25 cellular contexts compared by ENCODE assay signal in genomic region chrX:145484740-145485139, GRCh38.
A peak's percentile ranks its signal among the peaks of the same experiment; 100 is the strongest.
DNase-seq lines count a peak whose midpoint lies in the region; ATAC-seq, FAIRE-seq and TF ChIP-seq lines count a peak whose summit lies in the region.
"Had no signal": no experiment of that assay in that cellular context is flagged by ENCODE, and none has a peak within 500 bp of the region (broad histone marks: within the 10 kb centered on the region; RNA-seq: fewer than 3 reads in every experiment).

No MANE protein-coding gene starts in this region.

- H3K4me3 ChIP-seq in RWPE2 (ENCODE audit: severe bottlenecking) (no peak overlapping the region), epithelial cell of esophagus (ENCODE audit: low read length) (no peak overlapping the region), pancreas (no peak overlapping the region), esophagus squamous epithelium (no peak overlapping the region), lower lobe of right lung (no peak overlapping the region)
- H3K4me3 ChIP-seq: A549; BLaER1 treated with 17β-estradiol and CSF1 and Interleukin-3, amounts not matched to agents 10 nM and 100 nM; HAP-1 had no signal

- H3K9me3 ChIP-seq in RWPE2 (ENCODE audit: severe bottlenecking) = no peaks in the 10 kb centered on the region
- H3K9me3 ChIP-seq in pancreas = no peaks in the 10 kb centered on the region
- no peaks in the 10 kb centered on the region for H3K9me3 ChIP-seq in esophagus squamous epithelium
- no peaks in the 10 kb centered on the region for H3K9me3 ChIP-seq in lower lobe of right lung
- H3K9me3 ChIP-seq: A549, BE2C had no signal

- intact Hi-C loops in pancreas (cut with DNase I) (no loop called here), esophagus squamous epithelium (cut with DNase I) (no loop called here), lower lobe of right lung (cut with DNase I) (no loop called here)

- TF ChIP-seq CTCF in RWPE2 (IDR thresholded peaks at IDR 0.05; ENCODE audit: poor library complexity, severe bottlenecking) = no peak
- no peak for TF ChIP-seq CTCF in epithelial cell of esophagus (IDR thresholded peaks at IDR 0.05; ENCODE audit: insufficient read depth, low read depth, low read length, missing control alignments)
- no peak for TF ChIP-seq CTCF in pancreas (IDR thresholded peaks at IDR 0.05)
- TF ChIP-seq CTCF in esophagus squamous epithelium (IDR thresholded peaks at IDR 0.05) = no peak
- TF ChIP-seq CTCF in lower lobe of right lung (IDR thresholded peaks at IDR 0.05) = no peak

- H3K36me3 ChIP-seq in RWPE2 (ENCODE audit: low read depth) (no peaks in the 10 kb centered on the region), pancreas (no peaks in the 10 kb centered on the region), esophagus squamous epithelium (no peaks in the 10 kb centered on the region), lower lobe of right lung (no peaks in the 10 kb centered on the region)
- H3K36me3 ChIP-seq: BE2C; BLaER1 treated with 17β-estradiol and CSF1 and Interleukin-3, amounts not matched to agents 10 nM and 100 nM; HAP-1 had no signal

- peak; percentile 9 for DNase-seq in COLO829 (ENCODE audit: low spot score)
- no peak for DNase-seq in RWPE2 (ENCODE audit: low spot score)
- peak; percentile 43 for DNase-seq in epithelial cell of esophagus (ENCODE audit: low read depth)
- DNase-seq in pancreas = no peak
- DNase-seq in esophagus squamous epithelium (lab: John Stamatoyannopoulos, UW) = no peak
- no peak for DNase-seq in lower lobe of right lung
- DNase-seq in GM12891 (ENCODE audit: insufficient read length, low spot score) = no peak
- DNase-seq: 8988T; ACHN; AML-193; BE2C; Calu3; CD4-positive, alpha-beta T cell; CD8-positive, alpha-beta memory T cell; COR-L47; DMS53; DMS79 treated with DMSO at 0.1 percent for 48 hours; GF-D8; GOT3; HFFc6 had no signal

- H3K4me1 ChIP-seq in RWPE2 (ENCODE audit: insufficient read depth, poor library complexity, severe bottlenecking) = no peaks in the 10 kb centered on the region
- no peaks in the 10 kb centered on the region for H3K4me1 ChIP-seq in pancreas
- no peaks in the 10 kb centered on the region for H3K4me1 ChIP-seq in esophagus squamous epithelium
- H3K4me1 ChIP-seq in lower lobe of right lung = no peaks in the 10 kb centered on the region
- H3K4me1 ChIP-seq: A549; BE2C; BLaER1 treated with 17β-estradiol and CSF1 and Interleukin-3, amounts not matched to agents 10 nM and 100 nM; HAP-1 had no signal

- FAIRE-seq in pancreas (lab: Jason Lieb, UNC) (peak; percentile 39), GM12891 (lab: Jason Lieb, UNC) (no peak)
- FAIRE-seq: A549, GM12892, H54 had no signal

- H3K27me3 ChIP-seq in RWPE2 (ENCODE audit: insufficient read depth, poor library complexity, severe bottlenecking) (no peaks in the 10 kb centered on the region), pancreas (no peaks in the 10 kb centered on the region), esophagus squamous epithelium (no peaks in the 10 kb centered on the region), lower lobe of right lung (ENCODE audit: low read depth) (no peaks in the 10 kb centered on the region)
- H3K27me3 ChIP-seq: BE2C had no signal

- H3K27ac ChIP-seq in RWPE2 (ENCODE audit: poor library complexity, severe bottlenecking) (no peak overlapping the region), pancreas (no peak overlapping the region), esophagus squamous epithelium (no peak overlapping the region), lower lobe of right lung (no peak overlapping the region)
- H3K27ac ChIP-seq: A549; BLaER1 treated with 17β-estradiol and CSF1 and Interleukin-3, amounts not matched to agents 10 nM and 100 nM had no signal

- TF ChIP-seq POLR2A in esophagus squamous epithelium (IDR thresholded peaks at IDR 0.05) (no peak), GM12891 (IDR thresholded peaks at IDR 0.05; ENCODE audit: low read depth, low read length) (no peak)

- ATAC-seq in RWPE2 (ENCODE audit: low read depth) (peak; percentile 72), pancreas (no peak), lower lobe of right lung (no peak)
- ATAC-seq: A549 had no signal

TF ChIP-seq in GM12891, 5 proteins besides CTCF, POLR2A, EP300 and RAD21:
- TF ChIP-seq POU2F2 (IDR thresholded peaks at IDR 0.05; ENCODE audit: low read depth, low read length) = no peak
- no peak for TF ChIP-seq POLR2AphosphoS5 (IDR thresholded peaks at IDR 0.05; ENCODE audit: low read depth, low read length)
- TF ChIP-seq PAX5 (IDR thresholded peaks at IDR 0.05; ENCODE audit: insufficient read depth, low read length, severe bottlenecking) = no peak
- no peak for TF ChIP-seq SPI1 (IDR thresholded peaks at IDR 0.05; ENCODE audit: low read depth, low read length)
- TF ChIP-seq TAF1 (IDR thresholded peaks at IDR 0.05; ENCODE audit: low read depth, low read length) = no peak

Comparison
In these comparisons a context has a peak if more than half of its experiments do, and no peak if none do; other contexts are left out.
1. DNase-seq: peak in COLO829 (single experiment) and epithelial cell of esophagus (single experiment); none in RWPE2 (single experiment), pancreas (0 of 6), esophagus squamous epithelium (single experiment), lower lobe of right lung (single experiment) and GM12891 (single experiment).